ENCODE assay signal across 8 cellular contexts in the genomic region with DNA sequence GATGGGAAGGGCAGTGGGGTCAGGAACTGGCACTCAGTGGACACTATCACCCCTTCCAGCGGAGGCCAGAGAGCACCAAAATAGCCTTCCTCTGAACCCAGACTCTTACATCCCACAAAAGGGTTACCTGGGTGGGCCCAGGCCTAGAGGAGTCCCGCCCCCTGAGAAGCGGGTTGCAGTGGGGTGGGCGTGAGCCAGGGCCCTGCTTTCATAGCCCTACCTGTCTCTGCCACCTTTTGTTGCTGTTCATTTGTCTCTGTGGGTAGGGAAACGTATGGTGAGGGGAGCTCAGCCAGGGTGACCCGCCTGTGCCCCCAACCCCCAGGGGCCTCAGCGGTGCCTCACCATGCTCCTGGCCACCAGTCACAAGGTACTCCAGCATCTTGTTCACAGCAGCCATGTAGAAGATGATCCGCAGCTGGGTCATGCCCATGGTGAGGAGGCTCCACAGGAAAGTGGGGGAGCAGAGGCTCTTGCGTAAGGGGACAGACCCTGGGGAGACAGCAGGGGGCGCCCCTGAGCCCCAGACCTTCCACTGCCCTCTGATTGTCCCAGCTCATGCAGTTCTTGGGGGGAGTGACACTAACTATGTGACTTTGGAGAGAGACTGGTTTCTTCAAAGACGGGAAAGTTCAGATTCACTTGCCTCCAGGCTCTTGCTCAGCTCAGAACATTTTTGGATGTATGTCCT. TPM values are rescaled to one million over a fixed set of nuclear protein-coding genes. Genes with fewer than 3 reads are reported as not detected.
DNase-seq lines count a peak whose midpoint lies in the region; ATAC-seq and TF ChIP-seq lines count a peak whose summit lies in the region.

No MANE protein-coding gene starts in this region.

- H3K36me3 ChIP-seq in DOHH2 (ENCODE audit: control insufficient read depth, low read length) = peaks cover 46% of the 10 kb centered on the region

- H3K4me2 ChIP-seq in DOHH2 (ENCODE audit: low read length) = no peak overlapping the region

- no peaks in the 10 kb centered on the region for H3K79me2 ChIP-seq in DOHH2 (ENCODE audit: control insufficient read depth, low read length)

- H3K9me3 Mint-ChIP-seq in activated CD4-positive, alpha-beta T cell treated with anti-CD3 and anti-CD28 coated beads, Interleukin-2, amount 10 ng/mL, durations not matched to agents 24 days and 14 days = no peaks in the 10 kb centered on the region

- peaks cover 6% of the 10 kb centered on the region for H3K4me1 Mint-ChIP-seq in activated CD4-positive, alpha-beta T cell treated with anti-CD3 and anti-CD28 coated beads, Interleukin-2, amount 10 ng/mL, durations not matched to agents 24 days and 14 days

- DNase-seq in HuH-7 (ENCODE audit: low spot score) (peak; percentile 91), epithelial cell of proximal tubule (ENCODE audit: low read depth) (no peak), retinal pigment epithelial cell (ENCODE audit: low read depth) (no peak), dedifferentiated amniotic fluid mesenchymal stem cell (ENCODE audit: extremely low spot score) (no peak), NCI-H1930 (lab: John Stamatoyannopoulos, UW) (no peak)
- DNase-seq in activated CD4-positive, alpha-beta T cell treated with anti-CD3 and anti-CD28 coated beads, Interleukin-2, amount 10 ng/mL, durations not matched to agents 24 days and 14 days = peak; percentile 88

- no peaks in the 10 kb centered on the region for H3F3A ChIP-seq in DOHH2 (ENCODE audit: control insufficient read depth, insufficient read depth)

- no peak overlapping the region for H3K27ac ChIP-seq in DOHH2 (ENCODE audit: low read depth, low read length)

- H3K4me3 ChIP-seq in DOHH2 (ENCODE audit: low read length) (no peak overlapping the region), epithelial cell of proximal tubule (ENCODE audit: low read depth, low read length) (no peak overlapping the region), retinal pigment epithelial cell (ENCODE audit: low read length) (no peak overlapping the region)

- no peak for ATAC-seq in GM18867 (IDR thresholded peaks at IDR 0.05; ENCODE audit: unreplicated experiment)

- intact Hi-C loops in activated CD4-positive, alpha-beta T cell treated with anti-CD3 and anti-CD28 coated beads, Interleukin-2, amount 10 ng/mL, durations not matched to agents 24 days and 14 days (cut with micrococcal nuclease) = no loop called here

- H3K27ac Mint-ChIP-seq in activated CD4-positive, alpha-beta T cell treated with anti-CD3 and anti-CD28 coated beads, Interleukin-2, amount 10 ng/mL, durations not matched to agents 24 days and 14 days = no peak overlapping the region

- no peak overlapping the region for H3K4me3 Mint-ChIP-seq in activated CD4-positive, alpha-beta T cell treated with anti-CD3 and anti-CD28 coated beads, Interleukin-2, amount 10 ng/mL, durations not matched to agents 24 days and 14 days

- H3K27me3 Mint-ChIP-seq in activated CD4-positive, alpha-beta T cell treated with anti-CD3 and anti-CD28 coated beads, Interleukin-2, amount 10 ng/mL, durations not matched to agents 24 days and 14 days = no peaks in the 10 kb centered on the region

- H3K9me3 ChIP-seq in DOHH2 (ENCODE audit: control insufficient read depth, insufficient read depth, low read length) = no peaks in the 10 kb centered on the region

- H3K36me3 Mint-ChIP-seq in activated CD4-positive, alpha-beta T cell treated with anti-CD3 and anti-CD28 coated beads, Interleukin-2, amount 10 ng/mL, durations not matched to agents 24 days and 14 days (ENCODE audit: low read depth) = peaks cover 16% of the 10 kb centered on the region

- no peaks in the 10 kb centered on the region for H3K9me2 ChIP-seq in DOHH2 (replicated peaks; ENCODE audit: control insufficient read depth, low read length)

- no peaks in the 10 kb centered on the region for H4K20me1 ChIP-seq in DOHH2 (ENCODE audit: control insufficient read depth, insufficient read depth, low read depth, low read length)

- H3K27me3 ChIP-seq in DOHH2 (ENCODE audit: control insufficient read depth, low read length) = no peaks in the 10 kb centered on the region

- H3K4me1 ChIP-seq in DOHH2 (ENCODE audit: control insufficient read depth, low read length) = peaks cover 14% of the 10 kb centered on the region

- TF ChIP-seq CTCF in DOHH2 (IDR thresholded peaks at IDR 0.05; ENCODE audit: low read depth, low read length, poor library complexity, severe bottlenecking) = peak; percentile 91
- TF ChIP-seq CTCF in epithelial cell of proximal tubule (conservative IDR thresholded peaks at IDR 0.05; ENCODE audit: low read depth, low read length) = peak; percentile 76
- peak; percentile 71 for TF ChIP-seq CTCF in retinal pigment epithelial cell (conservative IDR thresholded peaks at IDR 0.05; ENCODE audit: low read depth, low read length)

RNA-seq across cellular contexts. Expression of a gene that starts 24.0 kb away (rescaled TPM):
- total RNA-seq in activated CD4-positive, alpha-beta T cell treated with anti-CD3 and anti-CD28 coated beads, Interleukin-2, amount 10 ng/mL, durations not matched to agents 24 days and 14 days = 35.3 and 35.8 TPM in 2 replicates
- 3.6 and 9.0 TPM in 2 replicates for total RNA-seq in epithelial cell of proximal tubule

RNA-seq across cellular contexts. Expression of a gene that starts 31.2 kb away (rescaled TPM):
- total RNA-seq in activated CD4-positive, alpha-beta T cell treated with anti-CD3 and anti-CD28 coated beads, Interleukin-2, amount 10 ng/mL, durations not matched to agents 24 days and 14 days = 0.23 and 0.26 TPM in 2 replicates
- 0.98 TPM in 1 of 2 replicates, not detected in the other for total RNA-seq in epithelial cell of proximal tubule

RNA-seq across cellular contexts. Expression of a gene that starts 39.0 kb away (rescaled TPM):
- 108 and 112 TPM in 2 replicates for total RNA-seq in activated CD4-positive, alpha-beta T cell treated with anti-CD3 and anti-CD28 coated beads, Interleukin-2, amount 10 ng/mL, durations not matched to agents 24 days and 14 days
- total RNA-seq in epithelial cell of proximal tubule = 43.1 and 89.1 TPM in 2 replicates

RNA-seq across cellular contexts. Expression of a gene that starts 45.9 kb away (rescaled TPM):
- not detected in 2 replicates for total RNA-seq in activated CD4-positive, alpha-beta T cell treated with anti-CD3 and anti-CD28 coated beads, Interleukin-2, amount 10 ng/mL, durations not matched to agents 24 days and 14 days
- total RNA-seq in epithelial cell of proximal tubule = not detected in 2 replicates

Comparison
In these comparisons a context has a peak if more than half of its experiments do, and no peak if none do; other contexts are left out.
1. DNase-seq: peak in HuH-7 (single experiment) and activated CD4-positive, alpha-beta T cell treated with anti-CD3 and anti-CD28 coated beads, Interleukin-2, amount 10 ng/mL, durations not matched to agents 24 days and 14 days (single experiment); none in epithelial cell of proximal tubule (single experiment), retinal pigment epithelial cell (single experiment), dedifferentiated amniotic fluid mesenchymal stem cell (single experiment) and NCI-H1930 (0 of 2).
2. Peak in every context shown above with its lines, with median percentiles within 50 percentile points of each other: CTCF ChIP-seq.